In the genomic region with DNA sequence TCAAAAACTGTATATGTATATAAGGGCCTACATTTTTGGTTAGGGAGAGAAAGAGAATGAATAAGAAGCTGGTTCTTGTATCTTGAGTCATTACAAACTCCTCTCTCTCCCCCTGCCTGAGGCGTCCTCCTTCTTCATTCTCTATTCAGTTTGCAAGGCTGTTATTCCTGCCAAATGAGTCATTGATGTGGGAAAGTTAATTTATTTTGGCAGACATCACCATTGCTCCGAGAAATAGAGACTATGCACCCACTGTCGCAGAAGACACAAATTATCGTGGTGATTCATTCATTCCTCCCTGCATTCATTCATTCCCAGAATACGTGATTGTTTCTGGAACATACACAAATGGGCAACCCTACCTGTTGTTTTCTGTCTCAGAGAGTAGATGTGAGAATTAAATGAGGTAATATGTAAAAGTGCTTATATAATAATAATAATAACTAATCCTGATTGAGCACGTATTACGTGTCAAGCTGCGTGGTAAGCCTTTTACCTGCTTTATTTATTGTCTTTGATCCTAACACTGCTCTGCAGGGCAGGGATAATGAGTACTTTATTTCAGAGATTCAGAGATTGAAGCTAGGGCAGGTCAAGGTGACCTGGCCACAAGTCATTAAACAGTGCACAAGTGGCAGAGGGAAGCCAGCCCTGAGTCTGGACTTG, we compare ENCODE assay signal across 10 cellular contexts.
DNase-seq lines count a peak whose midpoint lies in the region; ATAC-seq, FAIRE-seq and TF ChIP-seq lines count a peak whose summit lies in the region.
"Had no signal": no experiment of that assay in that cellular context is flagged by ENCODE, and none has a peak within 500 bp of the region (broad histone marks: within the 10 kb centered on the region; RNA-seq: fewer than 3 reads in every experiment).

No MANE protein-coding gene starts in this region.

- H3K27ac ChIP-seq in HEK293 (ENCODE audit: extremely low read depth, low read depth, low read length): no peak overlapping the region
- H3K27ac ChIP-seq in astrocyte (ENCODE audit: low read depth, low read length): peak overlapping the region; percentile 71
- H3K27ac ChIP-seq in skin epidermis: peak overlapping the region in 19 of 21 experiments; percentile 18 to 84 (median 71)

- peak overlapping the region; percentile 48 for H3K27ac Mint-ChIP-seq in astrocyte (ENCODE audit: unreplicated experiment)
- no peak overlapping the region for H3K27ac Mint-ChIP-seq in activated naive CD8-positive, alpha-beta T cell treated with anti-CD3 and anti-CD28 coated beads, Interleukin-2, amount 50 U/mL, for 24 hours
- H3K27ac Mint-ChIP-seq: activated T-helper 1 cell treated with anti-CD3 and anti-CD28 coated beads, Interleukin-12 subunit alpha, Interleukin-12 subunit beta, Interleukin-2, Interleukin-4 antibody, amounts not matched to agents 30 ng/mL and 10 ng/mL and 1 ng/mL, durations not matched to agents 14 hours and 24 hours and 36 hours had no signal

- H3K4me1 ChIP-seq in HEK293 (ENCODE audit: control insufficient read depth, insufficient read depth, low read length) (no peaks in the 10 kb centered on the region), astrocyte (ENCODE audit: insufficient read depth, low read length) (peaks cover 28% of the 10 kb centered on the region)

- no peak overlapping the region for H3K4me3 ChIP-seq in HEK293 (ENCODE audit: low read depth, low read length)
- H3K4me3 ChIP-seq in astrocyte (ENCODE audit: insufficient read depth, low read depth, low read length): no peak overlapping the region
- H3K4me3 ChIP-seq in skin epidermis: no peak overlapping the region

- no peaks in the 10 kb centered on the region for H4K20me1 ChIP-seq in astrocyte (ENCODE audit: insufficient read depth, low read length)

- H3K9me3 ChIP-seq in HEK293 (ENCODE audit: control insufficient read depth, insufficient read depth, low read depth, low read length) (no peaks in the 10 kb centered on the region), astrocyte (ENCODE audit: insufficient read depth, low read depth, low read length) (peaks cover 8% of the 10 kb centered on the region)

- no peaks in the 10 kb centered on the region for H3K36me3 ChIP-seq in HEK293 (ENCODE audit: control insufficient read depth in 2 of 2, insufficient read depth in 1 of 2, low read length in 2 of 2)
- no peaks in the 10 kb centered on the region for H3K36me3 ChIP-seq in astrocyte (ENCODE audit: insufficient read depth, low read length)

- H3K4me3 Mint-ChIP-seq in astrocyte (ENCODE audit: unreplicated experiment): no peak overlapping the region
- H3K4me3 Mint-ChIP-seq in activated naive CD8-positive, alpha-beta T cell treated with anti-CD3 and anti-CD28 coated beads, Interleukin-2, amount 50 U/mL, for 24 hours: no peak overlapping the region
- H3K4me3 Mint-ChIP-seq: activated T-helper 1 cell treated with anti-CD3 and anti-CD28 coated beads, Interleukin-12 subunit alpha, Interleukin-12 subunit beta, Interleukin-2, Interleukin-4 antibody, amounts not matched to agents 30 ng/mL and 10 ng/mL and 1 ng/mL, durations not matched to agents 14 hours and 24 hours and 36 hours had no signal

- DNase-seq in astrocyte (ENCODE audit: low read depth) (peak; percentile 99), glomerular visceral epithelial cell (ENCODE audit: extremely low spot score) (peak; percentile 69)
- DNase-seq in activated CD4-positive, alpha-beta T cell treated with anti-CD3 and anti-CD28 coated beads for 4 hours: no peak
- DNase-seq in activated naive CD8-positive, alpha-beta T cell treated with anti-CD3 and anti-CD28 coated beads, Interleukin-2, amount 50 U/mL, for 24 hours: no peak
- DNase-seq: NCI-H2029 had no signal

- no peaks in the 10 kb centered on the region for H3K79me2 ChIP-seq in astrocyte (ENCODE audit: insufficient read depth, low read length)

- POLR2A ChIA-PET in HEK293 (lab: Yijun Ruan, JAX): interaction anchor here (1.0 kb wide), 1 partner anchor 17 kb away, joined by 4 read pairs; no protein-coding TSS in a partner anchor

- TF ChIP-seq CTCF in HEK293 (tag by site-specific recombination; IDR thresholded peaks at IDR 0.05) (no peak), astrocyte (IDR thresholded peaks at IDR 0.05; ENCODE audit: insufficient read depth, low read depth, low read length) (no peak)

- CTCF ChIA-PET in HEK293 (lab: Yijun Ruan, JAX): interaction anchor here (0.6 to 1.1 kb wide), 3 partner anchors 9 to 154 kb away, joined by 3 read pairs; no protein-coding TSS in a partner anchor

- no peaks in the 10 kb centered on the region for H3K36me3 Mint-ChIP-seq in astrocyte (ENCODE audit: low read depth, unreplicated experiment)
- no peaks in the 10 kb centered on the region for H3K36me3 Mint-ChIP-seq in activated naive CD8-positive, alpha-beta T cell treated with anti-CD3 and anti-CD28 coated beads, Interleukin-2, amount 50 U/mL, for 24 hours (ENCODE audit: low read depth)

- no peak for FAIRE-seq in astrocyte (lab: Jason Lieb, UNC)

- peak overlapping the region; percentile 46 for H3K9ac ChIP-seq in astrocyte (ENCODE audit: low read length)

- H3K9me3 Mint-ChIP-seq in astrocyte (ENCODE audit: unreplicated experiment): peaks cover 4% of the 10 kb centered on the region
- H3K9me3 Mint-ChIP-seq in activated naive CD8-positive, alpha-beta T cell treated with anti-CD3 and anti-CD28 coated beads, Interleukin-2, amount 50 U/mL, for 24 hours: no peaks in the 10 kb centered on the region
- H3K9me3 Mint-ChIP-seq: activated T-helper 1 cell treated with anti-CD3 and anti-CD28 coated beads, Interleukin-12 subunit alpha, Interleukin-12 subunit beta, Interleukin-2, Interleukin-4 antibody, amounts not matched to agents 30 ng/mL and 10 ng/mL and 1 ng/mL, durations not matched to agents 14 hours and 24 hours and 36 hours had no signal

- ATAC-seq in GM19452 (IDR thresholded peaks at IDR 0.05; ENCODE audit: unreplicated experiment) (no peak), HG02571 (IDR thresholded peaks at IDR 0.05; ENCODE audit: unreplicated experiment) (no peak)
- no peak for ATAC-seq in activated naive CD8-positive, alpha-beta T cell treated with anti-CD3 and anti-CD28 coated beads, Interleukin-2, amount 50 U/mL, for 24 hours

- H3K27me3 ChIP-seq in astrocyte (ENCODE audit: insufficient read depth, low read length): no peaks in the 10 kb centered on the region

- H3K27me3 Mint-ChIP-seq in astrocyte (ENCODE audit: low read depth, unreplicated experiment): no peaks in the 10 kb centered on the region
- H3K27me3 Mint-ChIP-seq in activated naive CD8-positive, alpha-beta T cell treated with anti-CD3 and anti-CD28 coated beads, Interleukin-2, amount 50 U/mL, for 24 hours: no peaks in the 10 kb centered on the region

- H3K4me2 ChIP-seq in astrocyte (ENCODE audit: low read length): peak overlapping the region; percentile 55

- no peak overlapping the region for H2AFZ ChIP-seq in astrocyte (ENCODE audit: low read depth, low read length)

- peaks cover 35% of the 10 kb centered on the region for H3K4me1 Mint-ChIP-seq in astrocyte (ENCODE audit: low read depth, unreplicated experiment)
- peaks cover 6% of the 10 kb centered on the region for H3K4me1 Mint-ChIP-seq in activated naive CD8-positive, alpha-beta T cell treated with anti-CD3 and anti-CD28 coated beads, Interleukin-2, amount 50 U/mL, for 24 hours

TF ChIP-seq in HEK293, 187 proteins besides CTCF, POLR2A, EP300 and RAD21 (continues in another document):
- no peak for TF ChIP-seq SP2 (tag by site-specific recombination; IDR thresholded peaks at IDR 0.05)
- TF ChIP-seq ZFP37 (tag by site-specific recombination; IDR thresholded peaks at IDR 0.05): no peak
- 0 out of 2 replicates have a peak, but pooled peaks have one; percentile 19 for TF ChIP-seq PRDM1 (tag by site-specific recombination; IDR thresholded peaks at IDR 0.05)
- TF ChIP-seq, protein P1, sequence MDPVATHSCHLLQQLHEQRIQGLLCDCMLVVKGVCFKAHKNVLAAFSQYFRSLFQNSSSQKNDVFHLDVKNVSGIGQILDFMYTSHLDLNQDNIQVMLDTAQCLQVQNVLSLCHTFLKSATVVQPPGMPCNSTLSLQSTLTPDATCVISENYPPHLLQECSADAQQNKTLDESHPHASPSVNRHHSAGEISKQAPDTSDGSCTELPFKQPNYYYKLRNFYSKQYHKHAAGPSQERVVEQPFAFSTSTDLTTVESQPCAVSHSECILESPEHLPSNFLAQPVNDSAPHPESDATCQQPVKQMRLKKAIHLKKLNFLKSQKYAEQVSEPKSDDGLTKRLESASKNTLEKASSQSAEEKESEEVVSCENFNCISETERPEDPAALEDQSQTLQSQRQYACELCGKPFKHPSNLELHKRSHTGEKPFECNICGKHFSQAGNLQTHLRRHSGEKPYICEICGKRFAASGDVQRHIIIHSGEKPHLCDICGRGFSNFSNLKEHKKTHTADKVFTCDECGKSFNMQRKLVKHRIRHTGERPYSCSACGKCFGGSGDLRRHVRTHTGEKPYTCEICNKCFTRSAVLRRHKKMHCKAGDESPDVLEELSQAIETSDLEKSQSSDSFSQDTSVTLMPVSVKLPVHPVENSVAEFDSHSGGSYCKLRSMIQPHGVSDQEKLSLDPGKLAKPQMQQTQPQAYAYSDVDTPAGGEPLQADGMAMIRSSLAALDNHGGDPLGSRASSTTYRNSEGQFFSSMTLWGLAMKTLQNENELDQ (tag by site-specific recombination; IDR thresholded peaks at IDR 0.05; ENCODE audit: low read depth): no peak
- TF ChIP-seq ZFP3 (tag by site-specific recombination; IDR thresholded peaks at IDR 0.05; ENCODE audit: low read depth): no peak
- TF ChIP-seq ZSCAN23 (tag by site-specific recombination; IDR thresholded peaks at IDR 0.05): no peak
- TF ChIP-seq ZNF138 (tag by site-specific recombination; IDR thresholded peaks at IDR 0.05; ENCODE audit: borderline replicate concordance): no peak
- peak; percentile 46; the same call in 1 of the 2 replicates for TF ChIP-seq SP7 (tag by site-specific recombination; IDR thresholded peaks at IDR 0.05)

Comparison
In these comparisons a context has a peak if more than half of its experiments do, and no peak if none do; other contexts are left out.
1. DNase-seq: peak in astrocyte (single experiment) and glomerular visceral epithelial cell (single experiment); none in activated CD4-positive, alpha-beta T cell treated with anti-CD3 and anti-CD28 coated beads for 4 hours (0 of 2) and activated naive CD8-positive, alpha-beta T cell treated with anti-CD3 and anti-CD28 coated beads, Interleukin-2, amount 50 U/mL, for 24 hours (single experiment).